ENCODE assay signal across 8 cellular contexts in genomic region chr17:59620064-59620359, GRCh38. TPM values are rescaled to one million over a fixed set of nuclear protein-coding genes. Genes with fewer than 3 reads are reported as not detected.
DNase-seq lines count a peak whose midpoint lies in the region; TF ChIP-seq lines count a peak whose summit lies in the region.

No MANE protein-coding gene starts in this region.

- H3K27ac Mint-ChIP-seq in CD14-positive monocyte = peak overlapping the region; percentile 99 to 100 (median 99)
- H3K27ac Mint-ChIP-seq in dendritic cell treated with granulocyte-macrophage colony-stimulating factor and Interleukin-4, amounts not matched to agents 40 ng/mL and 50 ng/mL, for 4 days = peak overlapping the region; percentile 99
- H3K27ac Mint-ChIP-seq in nephron progenitor cell = peak overlapping the region; percentile 100

- H3K4me3 ChIP-seq in Jurkat, Clone E6-1 (ENCODE audit: low read length) = peak overlapping the region; percentile 93

- no peaks in the 10 kb centered on the region for H3K9me3 Mint-ChIP-seq in CD14-positive monocyte
- H3K9me3 Mint-ChIP-seq in dendritic cell treated with granulocyte-macrophage colony-stimulating factor and Interleukin-4, amounts not matched to agents 40 ng/mL and 50 ng/mL, for 4 days = no peaks in the 10 kb centered on the region
- H3K9me3 Mint-ChIP-seq in nephron progenitor cell = no peaks in the 10 kb centered on the region

- TF ChIP-seq CTCF in CD14-positive monocyte (IDR thresholded peaks at IDR 0.05) (no peak), nephron progenitor cell (IDR thresholded peaks at IDR 0.05) (no peak)

- H3K36me3 Mint-ChIP-seq in CD14-positive monocyte = peaks cover 0 to 3% of the 10 kb centered on the region in 2 donors
- peaks cover 49% of the 10 kb centered on the region for H3K36me3 Mint-ChIP-seq in dendritic cell treated with granulocyte-macrophage colony-stimulating factor and Interleukin-4, amounts not matched to agents 40 ng/mL and 50 ng/mL, for 4 days (ENCODE audit: low read depth)
- peaks cover 5% of the 10 kb centered on the region for H3K36me3 Mint-ChIP-seq in nephron progenitor cell (ENCODE audit: low read depth)

- intact Hi-C loops in CD14-positive monocyte (cut with micrococcal nuclease) = loop anchor here in 1 of 2 donors (10.0 kb wide), 1 partner anchor 225 kb away; no protein-coding TSS in a partner anchor
- intact Hi-C loops in dendritic cell treated with granulocyte-macrophage colony-stimulating factor and Interleukin-4, amounts not matched to agents 40 ng/mL and 50 ng/mL, for 4 days (cut with micrococcal nuclease) = no loop called here

- peak overlapping the region; percentile 92 to 96 for H3K4me3 Mint-ChIP-seq in CD14-positive monocyte
- peak overlapping the region; percentile 90 for H3K4me3 Mint-ChIP-seq in dendritic cell treated with granulocyte-macrophage colony-stimulating factor and Interleukin-4, amounts not matched to agents 40 ng/mL and 50 ng/mL, for 4 days
- H3K4me3 Mint-ChIP-seq in nephron progenitor cell = peak overlapping the region; percentile 99

- H3K4me1 Mint-ChIP-seq in CD14-positive monocyte (peaks cover 42% of the 10 kb centered on the region), nephron progenitor cell (peaks cover 42% of the 10 kb centered on the region)
- H3K4me1 Mint-ChIP-seq in dendritic cell treated with granulocyte-macrophage colony-stimulating factor and Interleukin-4, amounts not matched to agents 40 ng/mL and 50 ng/mL, for 4 days (ENCODE audit: low read depth) = peaks cover 19% of the 10 kb centered on the region

- peaks cover 0 to 1% (median 0%) of the 10 kb centered on the region in 3 donors for H3K27me3 Mint-ChIP-seq in CD14-positive monocyte (ENCODE audit: low read depth in 3 of 3)
- H3K27me3 Mint-ChIP-seq in dendritic cell treated with granulocyte-macrophage colony-stimulating factor and Interleukin-4, amounts not matched to agents 40 ng/mL and 50 ng/mL, for 4 days = no peaks in the 10 kb centered on the region
- H3K27me3 Mint-ChIP-seq in nephron progenitor cell (ENCODE audit: low read depth, poor library complexity) = no peaks in the 10 kb centered on the region

- DNase-seq in CD14-positive monocyte (ENCODE audit: low spot score) (no peak), nephron progenitor cell (no peak), ureter (ENCODE audit: low spot score) (no peak), hepatic stellate cell (ENCODE audit: low spot score) (no peak)
- no peak for DNase-seq in Jurkat, Clone E6-1 (ENCODE audit: low read depth, low spot score)
- DNase-seq in stimulated activated CD4-positive, alpha-beta T cell treated with anti-CD3 and anti-CD28 coated beads, Interleukin-4, amount 100 ng/mL, for 24 hours = no peak
- no peak for DNase-seq in stimulated activated CD4-positive, alpha-beta T cell treated with anti-CD3 and anti-CD28 coated beads, Interleukin-12 subunit alpha, Interleukin-12 subunit beta, amount 100 ng/mL, for 4 hours

RNA-seq across cellular contexts. Expression of gene CLTC, which starts 0.3 kb away (rescaled TPM):
- polyA plus RNA-seq in CD14-positive monocyte = 100 to 1,000 TPM in 1 of 2 donors, 10 to 100 TPM in 1; 63.3 to 102 TPM
- 105 TPM for polyA plus RNA-seq in Jurkat, Clone E6-1 (2012; ENCODE audit: insufficient read depth, insufficient read length)
- 293 TPM for total RNA-seq in ureter

RNA-seq across cellular contexts. Expression of gene DHX40, which starts 54.6 kb away (rescaled TPM):
- 10 to 100 TPM; 21.0 to 22.0 TPM for polyA plus RNA-seq in CD14-positive monocyte
- 32.9 TPM for polyA plus RNA-seq in Jurkat, Clone E6-1 (2012; ENCODE audit: insufficient read depth, insufficient read length)
- total RNA-seq in ureter = 30.4 TPM
